Comparison of ENCODE assay signal across 16 cellular contexts in genomic region chr2:217953531-217953932, GRCh38. TPM values are rescaled to one million over a fixed set of nuclear protein-coding genes. Genes with fewer than 3 reads are reported as not detected.
DNase-seq lines count a peak whose midpoint lies in the region; ATAC-seq, FAIRE-seq and TF ChIP-seq lines count a peak whose summit lies in the region.
"Had no signal": no experiment of that assay in that cellular context is flagged by ENCODE, and none has a peak within 500 bp of the region (broad histone marks: within the 10 kb centered on the region; RNA-seq: fewer than 3 reads in every experiment).

No MANE protein-coding gene starts in this region.

- peaks cover 11% of the 10 kb centered on the region for H3K36me3 Mint-ChIP-seq in type B pancreatic cell
- H3K36me3 Mint-ChIP-seq: CD8-positive, alpha-beta T cell had no signal

- 56 to 60% methylated on average over 6 of the region's 6 CpGs for WGBS in pancreas, 2 donors

- H3K27me3 ChIP-seq in dorsolateral prefrontal cortex (peaks cover 0 to 5% (median 0%) of the 10 kb centered on the region in 45 donors), pancreas (no peaks in the 10 kb centered on the region)

- H3K27ac Mint-ChIP-seq in type B pancreatic cell, result peak overlapping the region; percentile 36
- H3K27ac Mint-ChIP-seq: activated B cell treated with CpG ODN at 0.5 μM for 24 hours; activated T-cell treated with anti-CD3 and anti-CD28 coated beads, Interleukin-2, amount 50 U/mL, for 24 hours; CD8-positive, alpha-beta T cell had no signal

- H3K4me3 ChIP-seq in dorsolateral prefrontal cortex (no peak overlapping the region), pancreas (no peak overlapping the region)

- H3K4me1 ChIP-seq in pancreas, result peaks cover 15 to 26% (median 23%) of the 10 kb centered on the region in 3 donors

- H3K4me3 Mint-ChIP-seq in type B pancreatic cell, result no peak overlapping the region
- H3K4me3 Mint-ChIP-seq: activated B cell treated with CpG ODN at 0.5 μM for 24 hours; activated T-cell treated with anti-CD3 and anti-CD28 coated beads, Interleukin-2, amount 50 U/mL, for 24 hours; CD8-positive, alpha-beta T cell had no signal

- no peak for TF ChIP-seq CTCF in dorsolateral prefrontal cortex (IDR thresholded peaks at IDR 0.05 in 54 of 56, conservative IDR thresholded peaks at IDR 0.05 in 2 of 56; ENCODE audit: low read depth in 1 of 56, partially characterized antibody in 56 of 56)
- TF ChIP-seq CTCF in pancreas (IDR thresholded peaks at IDR 0.05), result no peak
- no peak for TF ChIP-seq CTCF in type B pancreatic cell (conservative IDR thresholded peaks at IDR 0.05)

- peak; percentile 25 to 37 (median 30) for ATAC-seq in pancreas
- ATAC-seq in GM18498 (IDR thresholded peaks at IDR 0.05; ENCODE audit: unreplicated experiment), result no peak
- ATAC-seq in GM21367 (IDR thresholded peaks at IDR 0.05; ENCODE audit: unreplicated experiment), result no peak
- ATAC-seq: CD8-positive, alpha-beta T cell had no signal

- H3K27ac ChIP-seq in dorsolateral prefrontal cortex, result peak overlapping the region in 39 of 59 donors; percentile 2 to 82 (median 53)
- peak overlapping the region; percentile 18 to 54 (median 31) for H3K27ac ChIP-seq in pancreas
- H3K27ac ChIP-seq: KMS-11 had no signal

- peaks cover 4% of the 10 kb centered on the region for H3K9me3 Mint-ChIP-seq in type B pancreatic cell
- H3K9me3 Mint-ChIP-seq: activated B cell treated with CpG ODN at 0.5 μM for 24 hours; activated T-cell treated with anti-CD3 and anti-CD28 coated beads, Interleukin-2, amount 50 U/mL, for 24 hours; CD8-positive, alpha-beta T cell had no signal

- H3K36me3 ChIP-seq in pancreas, result no peaks in the 10 kb centered on the region

- H3K4me1 Mint-ChIP-seq in type B pancreatic cell (ENCODE audit: unreplicated experiment), result peaks cover 52% of the 10 kb centered on the region
- H3K4me1 Mint-ChIP-seq: activated B cell treated with CpG ODN at 0.5 μM for 24 hours had no signal

- peak in 3 of 10 donors; percentile 25 to 35 (median 26) for DNase-seq in dorsolateral prefrontal cortex
- DNase-seq in kidney glomerular epithelial cell (lab: John Stamatoyannopoulos, UW), result peak; percentile 53
- peak in 2 of 6 donors; percentile 9 to 49 for DNase-seq in pancreas
- no peak for DNase-seq in type B pancreatic cell (ENCODE audit: extremely low spot score, unreplicated experiment)
- DNase-seq in medulla oblongata (ENCODE audit: extremely low spot score), result no peak
- no peak for DNase-seq in activated T-cell treated with anti-CD3 and anti-CD28 coated beads, Interleukin-2, amount 50 U/mL, for 48 hours
- DNase-seq: activated B cell treated with CpG ODN at 0.5 μM for 24 hours; activated T-cell treated with anti-CD3 and anti-CD28 coated beads, Interleukin-2, amount 50 U/mL, for 24 hours; CD8-positive, alpha-beta T cell; GF-D8; NCI-H187; stimulated activated CD4-positive, alpha-beta T cell treated with anti-CD3 and anti-CD28 coated beads, Interleukin-4, amount 100 ng/mL, for 24 hours; stimulated activated naive CD8-positive, alpha-beta T cell treated with anti-CD3 and anti-CD28 coated beads, Interleukin-15, Interleukin-2, amounts not matched to agents 100 U/mL and 50 U/mL, for 24 hours had no signal

- no peaks in the 10 kb centered on the region for H3K27me3 Mint-ChIP-seq in type B pancreatic cell

- no peaks in the 10 kb centered on the region for H3K9me3 ChIP-seq in pancreas

- intact Hi-C loops in dorsolateral prefrontal cortex (cut with DNase I), result no loop called here
- intact Hi-C loops in pancreas (cut with DNase I), result no loop called here

- FAIRE-seq in pancreas (lab: Jason Lieb, UNC), result no peak

RNA-seq across cellular contexts. Expression of gene TNS1, which starts 49.3 kb away (rescaled TPM):
- total RNA-seq in dorsolateral prefrontal cortex (100 to 1,000 TPM in 88 of 120 experiments, 10 to 100 TPM in 32; 57.9 to 261 (median 120) TPM), pancreas (100 to 1,000 TPM in 4 of 6 donors, 10 to 100 TPM in 2; 90.4 to 166 (median 114) TPM), type B pancreatic cell (ENCODE audit: low replicate concordance) (59.2 and 87.5 TPM in 2 replicates)
- polyA plus RNA-seq in pancreas, result 10 to 100 TPM; 38.5 to 93.7 TPM
- total RNA-seq: CD8-positive, alpha-beta T cell had no signal

Comparison
In these comparisons a context has a peak if more than half of its experiments do, and no peak if none do; other contexts are left out.
1. ATAC-seq: peak in pancreas (4 of 4); none in GM18498 (single experiment) and GM21367 (single experiment).